ENCODE assay signal across 7 cellular contexts in the genomic region with DNA sequence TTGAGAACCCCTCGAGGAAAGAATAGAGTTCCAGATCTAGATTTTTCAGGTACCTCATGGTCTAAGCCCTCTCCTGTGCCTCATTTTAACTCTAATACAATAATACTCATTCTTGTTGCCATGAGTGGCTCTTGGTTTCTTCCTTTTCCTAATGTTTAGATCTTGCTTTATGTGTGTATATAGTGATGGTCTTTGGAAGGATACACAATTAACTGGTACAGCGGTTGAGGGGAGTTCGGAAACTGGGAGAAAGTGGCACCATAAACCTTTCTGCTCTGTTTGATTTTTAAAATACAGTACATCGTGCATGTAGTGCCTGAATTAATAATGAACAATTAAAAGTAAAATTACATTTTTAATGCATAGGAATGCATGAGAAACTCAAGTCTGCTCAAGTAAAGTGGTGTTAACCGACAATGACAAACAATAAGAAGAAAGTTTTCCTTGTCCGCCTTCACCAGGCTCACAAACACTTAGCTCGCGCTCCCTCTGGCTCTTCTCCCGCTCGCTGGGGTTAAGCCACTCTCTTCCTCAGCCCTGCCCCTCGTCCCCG. TPM values are rescaled to one million over a fixed set of nuclear protein-coding genes. Genes with fewer than 3 reads are reported as not detected.
DNase-seq lines count a peak whose midpoint lies in the region; ATAC-seq, FAIRE-seq and TF ChIP-seq lines count a peak whose summit lies in the region.

No MANE protein-coding gene starts in this region.

- no peak overlapping the region for H3K4ac ChIP-seq in H1 (replicated peaks; ENCODE audit: insufficient read length, low read depth, low read length)

- H3K4me3 ChIP-seq in H1 (ENCODE audit: extremely low read depth in 1 of 4, insufficient read depth in 2 of 4, low read depth in 3 of 4, low read length in 4 of 4) = peak overlapping the region in 3 of 4 experiments; percentile 75 to 82 (median 80); a peak in 6 of 8 replicates
- H3K4me3 ChIP-seq in sigmoid colon = peak overlapping the region; percentile 88 to 92 (median 88)

- H2BK12ac ChIP-seq in H1 (ENCODE audit: low read depth, low read length) = no peak overlapping the region

- TF ChIP-seq POLR2A in H1 (IDR thresholded peaks at IDR 0.05; ENCODE audit: control extremely low read depth in 1 of 2, low read depth in 2 of 2, low read length in 2 of 2) (no peak), sigmoid colon (IDR thresholded peaks at IDR 0.05) (no peak)

- H4K5ac ChIP-seq in H1 (ENCODE audit: insufficient read length, low read depth, low read length) = no peak overlapping the region

- peaks cover 0 to 7% (median 5%) of the 10 kb centered on the region in 4 experiments; a peak in 6 of 7 replicates for H3K4me1 ChIP-seq in H1 (replicated peaks in 1 of 4; ENCODE audit: control insufficient read depth in 3 of 4, insufficient read depth in 4 of 4, low read length in 3 of 4)
- H3K4me1 ChIP-seq in sigmoid colon = peaks cover 0 to 32% (median 23%) of the 10 kb centered on the region in 4 donors

- DNase-seq in H1 (ENCODE audit: low read depth in 1 of 2, low spot score in 2 of 2) = no peak
- no peak for DNase-seq in sigmoid colon
- DNase-seq in activated CD8-positive, alpha-beta memory T cell treated with anti-CD3 and anti-CD28 coated beads, Interleukin-2, amount 50 U/mL, for 4 hours = no peak
- no peak for DNase-seq in substantia nigra (lab: John Stamatoyannopoulos, UW)

- H2BK5ac ChIP-seq in H1 (ENCODE audit: low read depth, low read length) = no peak overlapping the region

- TF ChIP-seq CTCF in H1 (IDR thresholded peaks at IDR 0.05; ENCODE audit: control extremely low read depth in 1 of 3, insufficient read depth in 1 of 3, low read depth in 1 of 3, low read length in 3 of 3) (no peak), sigmoid colon (IDR thresholded peaks at IDR 0.05) (no peak)

- no peak for TF ChIP-seq RAD21 in H1 (IDR thresholded peaks at IDR 0.05 in 1 of 2, conservative IDR thresholded peaks at IDR 0.05 in 1 of 2; ENCODE audit: low read depth in 2 of 2, low read length in 2 of 2)

- no peak overlapping the region for H3K23ac ChIP-seq in H1 (ENCODE audit: insufficient read length)

- POLR2A ChIA-PET in H1 (lab: Charles Lee; ENCODE audit: partially characterized antibody) = interaction anchor here (0.6 to 2.3 kb wide), 12 partner anchors 11 to 257 kb away, joined by 3 to 11 read pairs (median 6); partner anchors contain the start of genes LRRC20, NODAL and TYSND1

- H2BK15ac ChIP-seq in H1 (ENCODE audit: low read length) = no peak overlapping the region

- peaks cover 11% of the 10 kb centered on the region for H3K23me2 ChIP-seq in H1 (ENCODE audit: low read depth, low read length)

- H3K18ac ChIP-seq in H1 (ENCODE audit: extremely low read depth, low read length) = no peak overlapping the region

- H3K36me3 ChIP-seq in KOPT-K1 (ENCODE audit: insufficient read depth, low read length) = peaks cover 7% of the 10 kb centered on the region; the same call in 1 of the 2 replicates
- peaks cover 0 to 3% (median 0%) of the 10 kb centered on the region in 4 experiments; a peak in 1 of 8 replicates for H3K36me3 ChIP-seq in H1 (ENCODE audit: control insufficient read depth in 2 of 4, insufficient read depth in 4 of 4, low read length in 3 of 4)
- H3K36me3 ChIP-seq in sigmoid colon = no peaks in the 10 kb centered on the region

- peaks cover 3 to 30% of the 10 kb centered on the region in 2 experiments; a peak in 3 of 4 replicates for H3K79me2 ChIP-seq in H1 (ENCODE audit: control insufficient read depth in 1 of 2, insufficient read depth in 2 of 2, low read length in 2 of 2)

- H3K27ac ChIP-seq in KOPT-K1 (ENCODE audit: low read depth, low read length, poor library complexity, severe bottlenecking) (peak overlapping the region; percentile 79), H1 (ENCODE audit: low read depth, low read length) (no peak overlapping the region), sigmoid colon (peak overlapping the region; percentile 99 to 100 (median 100)), substantia nigra (ENCODE audit: low read depth, low read length, poor library complexity, severe bottlenecking) (no peak overlapping the region)

- no peak overlapping the region for H2BK120ac ChIP-seq in H1 (replicated peaks; ENCODE audit: low read depth, low read length)

- TF ChIP-seq EP300 in H1 (IDR thresholded peaks at IDR 0.05; ENCODE audit: borderline replicate concordance in 1 of 2, low read depth in 2 of 2, low read length in 2 of 2) (no peak), sigmoid colon (IDR thresholded peaks at IDR 0.05) (no peak)

- 37% methylated on average over 7 of the region's 12 CpGs; no CpG with 5 or more reads in 1 of the 2 experiments for WGBS in H1 (ENCODE audit: extremely low coverage in 1 of 2, insufficient coverage in 1 of 2, insufficient read length in 1 of 2, insufficient replicate concordance in 2 of 2, low coverage in 1 of 2, low lambda C conversion rate in 2 of 2, missing lambda C conversion rate in 1 of 2), 2 experiments
- 1 to 6% methylated on average over 12 of the region's 12 CpGs for WGBS in sigmoid colon, 2 donors

- no peaks in the 10 kb centered on the region for H3K27me3 ChIP-seq in H1 (replicated peaks in 1 of 4; ENCODE audit: control insufficient read depth in 3 of 4, extremely low read depth in 1 of 4, insufficient read depth in 3 of 4, low read length in 3 of 4)
- H3K27me3 ChIP-seq in sigmoid colon = no peaks in the 10 kb centered on the region

- no peak overlapping the region for H3K14ac ChIP-seq in H1 (ENCODE audit: insufficient read length)

- no peak overlapping the region for H3K56ac ChIP-seq in H1 (replicated peaks; ENCODE audit: insufficient read length, low read depth, low read length)

- H3K9me3 ChIP-seq in KOPT-K1 (ENCODE audit: insufficient read depth, low read length, poor library complexity, severe bottlenecking) = no peaks in the 10 kb centered on the region
- no peaks in the 10 kb centered on the region; a peak in 1 of 4 replicates for H3K9me3 ChIP-seq in H1 (ENCODE audit: insufficient read depth in 2 of 2, low read depth in 1 of 2, low read length in 1 of 2)
- no peaks in the 10 kb centered on the region for H3K9me3 ChIP-seq in sigmoid colon

- peaks cover 16 to 20% of the 10 kb centered on the region in 2 experiments for H4K20me1 ChIP-seq in H1 (replicated peaks in 1 of 2; ENCODE audit: control insufficient read depth in 1 of 2, insufficient read depth in 2 of 2, low read length in 2 of 2)

- no peak overlapping the region for H4K8ac ChIP-seq in H1 (ENCODE audit: extremely low read depth, insufficient read depth, low read length)

- H2AK5ac ChIP-seq in H1 (ENCODE audit: low read depth, low read length) = no peak overlapping the region

- peak overlapping the region; percentile 91 for H2AFZ ChIP-seq in H1 (ENCODE audit: low read length)

- no peak overlapping the region for H2BK20ac ChIP-seq in H1 (ENCODE audit: low read length)

- no peak overlapping the region for H3K9ac ChIP-seq in H1 (replicated peaks in 1 of 4; ENCODE audit: extremely low read depth in 1 of 4, low read depth in 3 of 4, low read length in 3 of 4)

- ATAC-seq in GM19043 (IDR thresholded peaks at IDR 0.05; ENCODE audit: low read depth, unreplicated experiment) (peak; percentile 6), HG02763 (IDR thresholded peaks at IDR 0.05; ENCODE audit: unreplicated experiment) (no peak)

- FAIRE-seq in H1 (lab: Jason Lieb, UNC) = peak; percentile 45

- peak overlapping the region; percentile 51 to 92; a peak in 3 of 4 replicates for H3K4me2 ChIP-seq in H1 (ENCODE audit: insufficient read depth in 1 of 2, low read depth in 2 of 2, low read length in 2 of 2)

- CTCF ChIA-PET in H1 (lab: Charles Lee; ENCODE audit: partially characterized antibody) = interaction anchor here (0.6 to 4.3 kb wide), 10 partner anchors 13 to 155 kb away, joined by 3 to 22 read pairs (median 4); no protein-coding TSS in a partner anchor

- H4K91ac ChIP-seq in H1 (replicated peaks; ENCODE audit: insufficient read length, low read length) = no peak overlapping the region

- peaks cover 2% of the 10 kb centered on the region; the same call in 1 of the 2 replicates for H3K79me1 ChIP-seq in H1 (ENCODE audit: low read depth, low read length)

- intact Hi-C loops in sigmoid colon (cut with DNase I) = loop anchor here (2.0 to 10.0 kb wide), 3 partner anchors 21 to 811 kb away; partner anchors contain the start of genes LRRC20 and UNC5B

RNA-seq across cellular contexts. Expression of gene EIF4EBP2, which starts 0.4 kb away (rescaled TPM):
- total RNA-seq in H1 (2021; fragmentation: NEBNext Ultra II Directional; extraction: Animal tissue kit (Norgen Biotek cat#: 25700)) = 138 and 144 TPM in 2 replicates
- polyA plus RNA-seq in H1 (2011; rRNA removed) (39.8 and 55.3 TPM in 2 replicates), sigmoid colon (100 to 1,000 TPM in 1 of 3 donors, 10 to 100 TPM in 2; 34.7 to 102 (median 76.3) TPM)
- 52.3 TPM for polyA plus RNA-seq in H1 (2011; cell fraction: cytosol; rRNA removed)
- polyA plus RNA-seq in H1 (2011; cell fraction: nucleus; rRNA removed) = 21.0 TPM
- 53.7 to 103 TPM (median 70.1 TPM) in 4 replicates for polyA plus RNA-seq in H1 (2012, experiment 1 of 2)
- 48.9 TPM for polyA plus RNA-seq in H1 (2012, experiment 2 of 2)
- polyA plus RNA-seq in H1 (2013, experiment 1 of 2) = 91.9 TPM
- polyA plus RNA-seq in H1 (2013, experiment 2 of 2) = 93.4 TPM
- polyA minus RNA-seq in H1 (2011; rRNA and poly(A)+ RNA removed) = 97.9 and 109 TPM in 2 replicates
- polyA minus RNA-seq in H1 (2011; cell fraction: cytosol; rRNA and poly(A)+ RNA removed) = 67.6 TPM
- 38.6 TPM for polyA minus RNA-seq in H1 (2011; cell fraction: nucleus; rRNA and poly(A)+ RNA removed)
- total RNA-seq in sigmoid colon = 10 to 100 TPM; 67.1 to 76.0 (median 72.6) TPM

RNA-seq across cellular contexts. Expression of gene LRRC20, which starts 21.1 kb away (rescaled TPM):
- total RNA-seq in H1 (2021; fragmentation: NEBNext Ultra II Directional; extraction: Animal tissue kit (Norgen Biotek cat#: 25700)) = 25.2 and 27.1 TPM in 2 replicates
- 44.5 and 60.2 TPM in 2 replicates for polyA plus RNA-seq in H1 (2011; rRNA removed)
- polyA plus RNA-seq in H1 (2011; cell fraction: cytosol; rRNA removed) = 53.4 TPM
- 53.4 TPM for polyA plus RNA-seq in H1 (2011; cell fraction: nucleus; rRNA removed)
- polyA plus RNA-seq in H1 (2012, experiment 1 of 2) = 16.3 to 31.8 TPM (median 25.4 TPM) in 4 replicates
- 30.6 TPM for polyA plus RNA-seq in H1 (2012, experiment 2 of 2)
- 20.2 TPM for polyA plus RNA-seq in H1 (2013, experiment 1 of 2)
- polyA plus RNA-seq in H1 (2013, experiment 2 of 2) = 21.7 TPM
- polyA minus RNA-seq in H1 (2011; rRNA and poly(A)+ RNA removed) = 40.6 and 44.5 TPM in 2 replicates
- polyA minus RNA-seq in H1 (2011; cell fraction: cytosol; rRNA and poly(A)+ RNA removed) = 12.9 TPM
- 17.2 TPM for polyA minus RNA-seq in H1 (2011; cell fraction: nucleus; rRNA and poly(A)+ RNA removed)
- total RNA-seq in sigmoid colon = 10 to 100 TPM in 3 of 4 donors, 1 to 10 TPM in 1; 9.9 to 22.4 (median 18.7) TPM
- 10 to 100 TPM in 1 of 3 donors, 1 to 10 TPM in 2; 1.2 to 12.2 (median 3.2) TPM for polyA plus RNA-seq in sigmoid colon

RNA-seq across cellular contexts. Expression of gene NODAL, which starts 37.9 kb away (rescaled TPM):
- 6.3 and 7.3 TPM in 2 replicates for total RNA-seq in H1 (2021; fragmentation: NEBNext Ultra II Directional; extraction: Animal tissue kit (Norgen Biotek cat#: 25700))
- polyA plus RNA-seq in H1 (2011; rRNA removed) = 2.0 and 5.0 TPM in 2 replicates
- polyA plus RNA-seq in H1 (2011; cell fraction: cytosol; rRNA removed) = 4.8 TPM
- 3.7 TPM for polyA plus RNA-seq in H1 (2011; cell fraction: nucleus; rRNA removed)
- 2.3 to 2.6 TPM (median 2.5 TPM) in 4 replicates for polyA plus RNA-seq in H1 (2012, experiment 1 of 2)
- 2.1 TPM for polyA plus RNA-seq in H1 (2012, experiment 2 of 2)
- polyA plus RNA-seq in H1 (2013, experiment 1 of 2) = 25.4 TPM
- 29.4 TPM for polyA plus RNA-seq in H1 (2013, experiment 2 of 2)
- 2.7 and 6.4 TPM in 2 replicates for polyA minus RNA-seq in H1 (2011; rRNA and poly(A)+ RNA removed)
- polyA minus RNA-seq in H1 (2011; cell fraction: cytosol; rRNA and poly(A)+ RNA removed) = 2.6 TPM
- polyA minus RNA-seq in H1 (2011; cell fraction: nucleus; rRNA and poly(A)+ RNA removed) = 1.2 TPM
- not detected for total RNA-seq in sigmoid colon
- not detected for polyA plus RNA-seq in sigmoid colon

Comparison
In these comparisons a context has a peak if more than half of its experiments do, and no peak if none do; other contexts are left out.
1. H3K27ac ChIP-seq: peak in KOPT-K1 (single experiment) and sigmoid colon (4 of 4); none in H1 (single experiment) and substantia nigra (single experiment).